10 cellular contexts compared by ENCODE assay signal in genomic region chr3:125062904-125063618, GRCh38. TPM values are rescaled to one million over a fixed set of nuclear protein-coding genes. Genes with fewer than 3 reads are reported as not detected.
DNase-seq lines count a peak whose midpoint lies in the region; ATAC-seq, FAIRE-seq and TF ChIP-seq lines count a peak whose summit lies in the region.
"Had no signal": no experiment of that assay in that cellular context is flagged by ENCODE, and none has a peak within 500 bp of the region (broad histone marks: within the 10 kb centered on the region; RNA-seq: fewer than 3 reads in every experiment).

No MANE protein-coding gene starts in this region.

- H3K4me1 ChIP-seq in stomach: peaks cover 18 to 33% (median 24%) of the 10 kb centered on the region in 4 donors

- DNase-seq in H54 (ENCODE audit: insufficient read length, low spot score): peak; percentile 88
- DNase-seq in amniotic epithelial cell (ENCODE audit: low read depth): peak; percentile 100
- DNase-seq in left cardiac atrium: peak; percentile 70
- peak; percentile 40 for DNase-seq in stomach
- no peak for DNase-seq in erythroblast (lab: John Stamatoyannopoulos, UW)
- DNase-seq: WERI-Rb-1 had no signal

- ATAC-seq in left cardiac atrium (peak; percentile 42 to 61), GM21381 (IDR thresholded peaks at IDR 0.05; ENCODE audit: unreplicated experiment) (no peak), GM18861 (IDR thresholded peaks at IDR 0.05; ENCODE audit: unreplicated experiment) (no peak), GM19328 (IDR thresholded peaks at IDR 0.05; ENCODE audit: unreplicated experiment) (no peak)

- no peaks in the 10 kb centered on the region for H3K9me3 ChIP-seq in stomach

- H3K27ac ChIP-seq in stomach: peak overlapping the region in 4 of 5 donors; percentile 1 to 76 (median 42)
- H3K27ac ChIP-seq: WERI-Rb-1 had no signal

- TF ChIP-seq CTCF in stomach (IDR thresholded peaks at IDR 0.05): no peak

- no peak for TF ChIP-seq EP300 in stomach (IDR thresholded peaks at IDR 0.05)

- TF ChIP-seq POLR2A in H54 (IDR thresholded peaks at IDR 0.05; ENCODE audit: low read depth, low read length) (no peak), stomach (IDR thresholded peaks at IDR 0.05) (no peak), erythroblast (IDR thresholded peaks at IDR 0.05; ENCODE audit: low read length) (no peak)

- WGBS in stomach, 5 donors: 17 to 29% (median 27%) methylated on average over 6 to 7 of the region's 7 CpGs

- no peaks in the 10 kb centered on the region for H3K27me3 ChIP-seq in stomach

- intact Hi-C loops in left cardiac atrium (cut with DNase I) (loop anchor here (5.0 to 10.0 kb wide), 2 partner anchors 79 to 82 kb away; no protein-coding TSS in a partner anchor), stomach (cut with DNase I; ENCODE audit: low total_unique reads) (loop anchor here (10.0 kb wide), 1 partner anchor 72 kb away; no protein-coding TSS in a partner anchor)

- FAIRE-seq in H54 (lab: Jason Lieb, UNC): peak; percentile 75
- FAIRE-seq: colon had no signal

- no peak overlapping the region for H3K4me3 ChIP-seq in stomach

- H3K36me3 ChIP-seq in stomach: no peaks in the 10 kb centered on the region
- H3K36me3 ChIP-seq: WERI-Rb-1 had no signal

RNA-seq across cellular contexts. Expression of gene HEG1, which starts 7.3 kb away (rescaled TPM):
- total RNA-seq in left cardiac atrium (100 to 1,000 TPM; 120 to 149 TPM), stomach (10 to 100 TPM; 11.3 to 56.9 (median 32.7) TPM)
- 1 to 10 TPM; 2.3 to 2.7 (median 2.4) TPM for polyA plus RNA-seq in stomach

Comparison
In these comparisons a context has a peak if more than half of its experiments do, and no peak if none do; other contexts are left out.
1. DNase-seq: peak in H54 (single experiment), amniotic epithelial cell (single experiment), left cardiac atrium (single experiment) and stomach (single experiment); none in erythroblast (0 of 2).
2. ATAC-seq: peak in left cardiac atrium (2 of 2); none in GM21381 (single experiment), GM18861 (single experiment) and GM19328 (single experiment).